Comparison of ENCODE assay signal across 1 cellular context in genomic region chr20:38031957-38032356, GRCh38.
TF ChIP-seq lines count a peak whose summit lies in the region.

No MANE protein-coding gene starts in this region.

TF ChIP-seq in SK-N-SH, 30 proteins besides CTCF, POLR2A, EP300 and RAD21 (continued from another document):
- TF ChIP-seq PBX3 (IDR thresholded peaks at IDR 0.05) (no peak), USF2 (IDR thresholded peaks at IDR 0.05; ENCODE audit: borderline replicate concordance, low read depth, low read length) (no peak)
